In genomic region chrX:153991013-153991580, GRCh38 we compare ENCODE assay signal across 18 cellular contexts. TPM values are rescaled to one million over a fixed set of nuclear protein-coding genes. Genes with fewer than 3 reads are reported as not detected.
A peak's percentile ranks its signal among the peaks of the same experiment; 100 is the strongest.
DNase-seq lines count a peak whose midpoint lies in the region; ATAC-seq lines count a peak whose summit lies in the region.
"Had no signal": no experiment of that assay in that cellular context is flagged by ENCODE, and none has a peak within 500 bp of the region (broad histone marks: within the 10 kb centered on the region; RNA-seq: fewer than 3 reads in every experiment).

No MANE protein-coding gene starts in this region.

- no peaks in the 10 kb centered on the region for H3K36me3 ChIP-seq in naive thymus-derived CD4-positive, alpha-beta T cell (ENCODE audit: control insufficient read depth in 2 of 3, insufficient read depth in 3 of 3, low read length in 3 of 3)

- no peaks in the 10 kb centered on the region for H3K27me3 ChIP-seq in naive thymus-derived CD4-positive, alpha-beta T cell (ENCODE audit: control insufficient read depth in 2 of 2, insufficient read depth in 2 of 2, low read length in 2 of 2)

- H3K4me3 Mint-ChIP-seq in activated CD4-positive, alpha-beta T cell treated with anti-CD3 and anti-CD28 coated beads, Interleukin-2, amount 10 ng/mL, durations not matched to agents 7 days and 5 days = no peak overlapping the region
- H3K4me3 Mint-ChIP-seq in stimulated activated naive CD8-positive, alpha-beta T cell treated with anti-CD3 and anti-CD28 coated beads, Interleukin-15, Interleukin-2, amounts not matched to agents 100 ng/mL and 50 ng/mL, for 24 hours = no peak overlapping the region
- H3K4me3 Mint-ChIP-seq in naive thymus-derived CD4-positive, alpha-beta T cell = peak overlapping the region in 2 of 10 donors; percentile 46 to 67

- POLR2A ChIA-PET in activated CD4-positive, alpha-beta T cell treated with anti-CD3 and anti-CD28 coated beads, Interleukin-2, amount 10 ng/mL, durations not matched to agents 7 days and 5 days (lab: Charles Lee) = no interaction called here
- POLR2A ChIA-PET in naive thymus-derived CD4-positive, alpha-beta T cell (lab: Charles Lee) = interaction anchor here (0.6 kb wide), 1 partner anchor 14 kb away, joined by 4 read pairs; no protein-coding TSS in a partner anchor

- peaks cover 0 to 12% of the 10 kb centered on the region in 2 donors for H3K4me1 ChIP-seq in naive thymus-derived CD4-positive, alpha-beta T cell (ENCODE audit: control insufficient read depth in 2 of 2, insufficient read depth in 2 of 2, low read length in 2 of 2)

- no peak for DNase-seq in activated CD4-positive, alpha-beta T cell treated with anti-CD3 and anti-CD28 coated beads, Interleukin-2, amount 10 ng/mL, durations not matched to agents 7 days and 5 days
- no peak for DNase-seq in activated CD4-positive, alpha-beta T cell treated with anti-CD3 and anti-CD28 coated beads for 4 hours
- no peak for DNase-seq in stimulated activated naive CD8-positive, alpha-beta T cell treated with anti-CD3 and anti-CD28 coated beads, Interleukin-15, Interleukin-2, amounts not matched to agents 100 U/mL and 50 U/mL, for 24 hours
- no peak for DNase-seq in naive thymus-derived CD4-positive, alpha-beta T cell
- DNase-seq in substantia nigra (lab: John Stamatoyannopoulos, UW) (no peak), CD1c-positive myeloid dendritic cell (ENCODE audit: extremely low spot score) (no peak), HPDE6-E6E7 (ENCODE audit: extremely low spot score) (no peak)
- DNase-seq: DMS79, KG1, NCI-H1417, NCI-H187, NCI-H2107, NCI-H510A, NCI-H748 treated with DMSO at 0.1 percent for 48 hours had no signal

- peak overlapping the region; percentile 66 for H3K27ac Mint-ChIP-seq in activated CD4-positive, alpha-beta T cell treated with anti-CD3 and anti-CD28 coated beads, Interleukin-2, amount 10 ng/mL, durations not matched to agents 7 days and 5 days
- peak overlapping the region; percentile 45 for H3K27ac Mint-ChIP-seq in stimulated activated naive CD8-positive, alpha-beta T cell treated with anti-CD3 and anti-CD28 coated beads, Interleukin-15, Interleukin-2, amounts not matched to agents 100 ng/mL and 50 ng/mL, for 24 hours
- peak overlapping the region in 6 of 9 donors; percentile 40 to 94 (median 82) for H3K27ac Mint-ChIP-seq in naive thymus-derived CD4-positive, alpha-beta T cell

- no peak overlapping the region for H3K27ac ChIP-seq in naive thymus-derived CD4-positive, alpha-beta T cell (ENCODE audit: low read depth, low read length)
- no peak overlapping the region for H3K27ac ChIP-seq in substantia nigra (ENCODE audit: low read depth, low read length, poor library complexity, severe bottlenecking)
- H3K27ac ChIP-seq: 22Rv1 had no signal

- no peaks in the 10 kb centered on the region for H3K36me3 Mint-ChIP-seq in activated CD4-positive, alpha-beta T cell treated with anti-CD3 and anti-CD28 coated beads, Interleukin-2, amount 10 ng/mL, durations not matched to agents 7 days and 5 days (ENCODE audit: low read depth)
- no peaks in the 10 kb centered on the region for H3K36me3 Mint-ChIP-seq in stimulated activated naive CD8-positive, alpha-beta T cell treated with anti-CD3 and anti-CD28 coated beads, Interleukin-15, Interleukin-2, amounts not matched to agents 100 ng/mL and 50 ng/mL, for 24 hours (ENCODE audit: low read depth)
- H3K36me3 Mint-ChIP-seq in naive thymus-derived CD4-positive, alpha-beta T cell = no peaks in the 10 kb centered on the region

- H3K4me1 Mint-ChIP-seq in activated CD4-positive, alpha-beta T cell treated with anti-CD3 and anti-CD28 coated beads, Interleukin-2, amount 10 ng/mL, durations not matched to agents 7 days and 5 days = peaks cover 30% of the 10 kb centered on the region
- H3K4me1 Mint-ChIP-seq in stimulated activated naive CD8-positive, alpha-beta T cell treated with anti-CD3 and anti-CD28 coated beads, Interleukin-15, Interleukin-2, amounts not matched to agents 100 ng/mL and 50 ng/mL, for 24 hours (ENCODE audit: low read depth) = peaks cover 20% of the 10 kb centered on the region
- peaks cover 7 to 27% (median 16%) of the 10 kb centered on the region in 7 donors for H3K4me1 Mint-ChIP-seq in naive thymus-derived CD4-positive, alpha-beta T cell

- no peaks in the 10 kb centered on the region for H3K9me3 ChIP-seq in naive thymus-derived CD4-positive, alpha-beta T cell (ENCODE audit: control insufficient read depth in 2 of 3, low read length in 3 of 3)

- H3K9me3 Mint-ChIP-seq in activated CD4-positive, alpha-beta T cell treated with anti-CD3 and anti-CD28 coated beads, Interleukin-2, amount 10 ng/mL, durations not matched to agents 7 days and 5 days = no peaks in the 10 kb centered on the region
- H3K9me3 Mint-ChIP-seq in stimulated activated naive CD8-positive, alpha-beta T cell treated with anti-CD3 and anti-CD28 coated beads, Interleukin-15, Interleukin-2, amounts not matched to agents 100 ng/mL and 50 ng/mL, for 24 hours = no peaks in the 10 kb centered on the region
- peaks cover 0 to 3% (median 0%) of the 10 kb centered on the region in 11 donors for H3K9me3 Mint-ChIP-seq in naive thymus-derived CD4-positive, alpha-beta T cell

- H3K27me3 Mint-ChIP-seq in activated CD4-positive, alpha-beta T cell treated with anti-CD3 and anti-CD28 coated beads, Interleukin-2, amount 10 ng/mL, durations not matched to agents 7 days and 5 days = no peaks in the 10 kb centered on the region
- no peaks in the 10 kb centered on the region for H3K27me3 Mint-ChIP-seq in stimulated activated naive CD8-positive, alpha-beta T cell treated with anti-CD3 and anti-CD28 coated beads, Interleukin-15, Interleukin-2, amounts not matched to agents 100 ng/mL and 50 ng/mL, for 24 hours
- H3K27me3 Mint-ChIP-seq in naive thymus-derived CD4-positive, alpha-beta T cell = no peaks in the 10 kb centered on the region

- ATAC-seq in stimulated activated naive CD8-positive, alpha-beta T cell treated with anti-CD3 and anti-CD28 coated beads, Interleukin-15, Interleukin-2, amounts not matched to agents 100 U/mL and 50 U/mL, for 24 hours = no peak
- no peak for ATAC-seq in naive thymus-derived CD4-positive, alpha-beta T cell
- ATAC-seq: HepG2, Right ventricle myocardium inferior had no signal

- CTCF ChIA-PET in activated CD4-positive, alpha-beta T cell treated with anti-CD3 and anti-CD28 coated beads, Interleukin-2, amount 10 ng/mL, durations not matched to agents 7 days and 5 days (lab: Charles Lee) = interaction anchor here (0.6 kb wide), 1 partner anchor 1185 kb away, joined by 3 read pairs; no protein-coding TSS in a partner anchor
- CTCF ChIA-PET in naive thymus-derived CD4-positive, alpha-beta T cell (lab: Charles Lee) = no interaction called here

- intact Hi-C loops in naive thymus-derived CD4-positive, alpha-beta T cell (cut with micrococcal nuclease) = no loop called here

- H3K4me3 ChIP-seq in naive thymus-derived CD4-positive, alpha-beta T cell (ENCODE audit: low read length) = no peak overlapping the region

RNA-seq across cellular contexts. Expression of gene TMEM187, which starts 18.5 kb away (rescaled TPM):
- 1 to 10 TPM; 7.9 to 8.5 TPM for total RNA-seq in activated CD4-positive, alpha-beta T cell treated with anti-CD3 and anti-CD28 coated beads, Interleukin-2, amount 10 ng/mL, durations not matched to agents 7 days and 5 days
- total RNA-seq in naive thymus-derived CD4-positive, alpha-beta T cell = 10 to 100 TPM in 2 of 5 experiments, 1 to 10 TPM in 3; 1.4 to 13.4 (median 7.1) TPM
- polyA plus RNA-seq in naive thymus-derived CD4-positive, alpha-beta T cell = 10 to 100 TPM in 1 of 2 donors, 1 to 10 TPM in 1; 10.0 to 22.7 TPM

RNA-seq across cellular contexts. Expression of gene HCFC1, which starts 19.5 kb away (rescaled TPM):
- 100 to 1,000 TPM; 116 to 121 TPM for total RNA-seq in activated CD4-positive, alpha-beta T cell treated with anti-CD3 and anti-CD28 coated beads, Interleukin-2, amount 10 ng/mL, durations not matched to agents 7 days and 5 days
- 100 to 1,000 TPM in 1 of 5 experiments, 10 to 100 TPM in 4; 52.3 to 106 (median 67.2) TPM for total RNA-seq in naive thymus-derived CD4-positive, alpha-beta T cell
- polyA plus RNA-seq in naive thymus-derived CD4-positive, alpha-beta T cell = 10 to 100 TPM in 1 of 2 donors, 1 to 10 TPM in 1; 6.6 to 15.0 TPM

RNA-seq across cellular contexts. Expression of gene IRAK1, which starts 28.6 kb away (rescaled TPM):
- total RNA-seq in activated CD4-positive, alpha-beta T cell treated with anti-CD3 and anti-CD28 coated beads, Interleukin-2, amount 10 ng/mL, durations not matched to agents 7 days and 5 days = 100 to 1,000 TPM; 107 to 112 TPM
- total RNA-seq in naive thymus-derived CD4-positive, alpha-beta T cell = 100 to 1,000 TPM in 2 of 5 experiments, 10 to 100 TPM in 3; 50.6 to 120 (median 61.6) TPM
- polyA plus RNA-seq in naive thymus-derived CD4-positive, alpha-beta T cell = 10 to 100 TPM; 20.0 to 47.2 TPM

RNA-seq across cellular contexts. Expression of gene RENBP, which starts 46.7 kb away (rescaled TPM):
- 10 to 100 TPM; 14.2 to 16.5 TPM for total RNA-seq in activated CD4-positive, alpha-beta T cell treated with anti-CD3 and anti-CD28 coated beads, Interleukin-2, amount 10 ng/mL, durations not matched to agents 7 days and 5 days
- 10 to 100 TPM; 14.8 to 32.7 (median 27.7) TPM for total RNA-seq in naive thymus-derived CD4-positive, alpha-beta T cell
- 1 to 10 TPM in 1 of 2 donors, under 1 TPM in 1; 0.47 to 1.3 TPM for polyA plus RNA-seq in naive thymus-derived CD4-positive, alpha-beta T cell

RNA-seq across cellular contexts. Expression of gene NAA10, which starts 56.3 kb away (rescaled TPM):
- total RNA-seq in activated CD4-positive, alpha-beta T cell treated with anti-CD3 and anti-CD28 coated beads, Interleukin-2, amount 10 ng/mL, durations not matched to agents 7 days and 5 days = 10 to 100 TPM; 72.9 to 83.2 TPM
- 10 to 100 TPM; 45.2 to 79.7 (median 75.6) TPM for total RNA-seq in naive thymus-derived CD4-positive, alpha-beta T cell
- polyA plus RNA-seq in naive thymus-derived CD4-positive, alpha-beta T cell = 10 to 100 TPM; 37.6 to 47.2 TPM
